Comparison of ENCODE assay signal across 35 cellular contexts in the genomic region with DNA sequence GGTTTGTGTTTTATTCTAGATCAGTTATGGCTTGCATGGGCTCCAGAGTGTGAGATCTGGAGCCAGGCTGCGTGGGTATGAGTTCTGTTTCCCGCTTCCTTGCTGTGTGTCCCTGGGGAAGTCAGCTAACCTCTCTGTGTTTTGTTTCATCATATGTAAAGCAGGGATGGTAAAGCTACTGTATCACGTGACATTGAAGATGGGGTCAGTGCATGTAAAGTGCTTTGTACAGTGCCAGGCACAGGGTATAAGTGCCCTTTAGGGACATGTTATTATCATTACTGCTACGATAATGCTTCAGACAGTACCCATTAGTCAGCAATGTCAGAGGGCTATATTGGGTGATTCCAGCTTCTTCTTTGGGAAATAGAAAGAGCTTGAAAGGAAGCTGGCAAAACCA.
"Had no signal": no experiment of that assay in that cellular context is flagged by ENCODE, and none has a peak within 500 bp of the region (broad histone marks: within the 10 kb centered on the region; RNA-seq: fewer than 3 reads in every experiment).

No MANE protein-coding gene starts in this region.

- H3K36me3 ChIP-seq: adrenal gland, esophagus muscularis mucosa, gastrocnemius medialis, heart left ventricle had no signal

- H3K27ac Mint-ChIP-seq: activated CD4-positive, alpha-beta memory T cell treated with anti-CD3 and anti-CD28 coated beads for 36 hours; activated CD4-positive, alpha-beta T cell treated with anti-CD3 and anti-CD28 coated beads for 36 hours; activated CD4-positive, alpha-beta T cell treated with anti-CD3 and anti-CD28 coated beads, Interleukin-2, amount 10 ng/mL, durations not matched to agents 24 days and 14 days; activated CD8-positive, alpha-beta memory T cell treated with anti-CD3 and anti-CD28 coated beads, Interleukin-2, amount 10 ng/mL, durations not matched to agents 7 days and 5 days; activated CD8-positive, alpha-beta T cell treated with anti-CD3 and anti-CD28 coated beads, Interleukin-2, amount 10 ng/mL, durations not matched to agents 7 days and 5 days; activated naive CD4-positive, alpha-beta T cell treated with anti-CD3 and anti-CD28 coated beads for 36 hours; activated naive CD4-positive, alpha-beta T cell treated with anti-CD3 and anti-CD28 coated beads, Interleukin-2, amount 50 U/mL, for 24 hours; activated naive CD8-positive, alpha-beta T cell treated with anti-CD3 and anti-CD28 coated beads for 36 hours; activated naive CD8-positive, alpha-beta T cell treated with anti-CD3 and anti-CD28 coated beads, Interleukin-2, amount 50 U/mL, for 24 hours; activated T-helper 1 cell treated with anti-CD3 and anti-CD28 coated beads, Interleukin-12 subunit alpha, Interleukin-12 subunit beta, Interleukin-2, Interleukin-4 antibody, amounts not matched to agents 30 ng/mL and 10 ng/mL and 1 ng/mL, durations not matched to agents 14 hours and 24 hours and 36 hours; activated T-helper 2 cell treated with anti-CD3 and anti-CD28 coated beads, Interferon-gamma antibody, Interleukin-2, Interleukin-4, amounts not matched to agents 10 μg/mL and 5 μg/mL and 100 μg/mL, durations not matched to agents 14 hours and 24 hours and 36 hours; effector memory CD8-positive, alpha-beta T cell; T-helper 17 cell; T-helper 2 cell treated with Interferon-gamma antibody and Interleukin-4, amounts not matched to agents 5 μg/mL and 100 μg/mL, for 36 hours had no signal

- H3K9me3 ChIP-seq: adrenal gland, body of pancreas, gastrocnemius medialis had no signal

- H3K4me3 ChIP-seq: adrenal gland, body of pancreas, esophagus muscularis mucosa, gastrocnemius medialis, heart left ventricle had no signal

- H3K9me3 Mint-ChIP-seq: activated CD4-positive, alpha-beta memory T cell treated with anti-CD3 and anti-CD28 coated beads for 36 hours; activated CD4-positive, alpha-beta T cell treated with anti-CD3 and anti-CD28 coated beads, Interleukin-2, amount 10 ng/mL, durations not matched to agents 24 days and 14 days; activated naive CD4-positive, alpha-beta T cell treated with anti-CD3 and anti-CD28 coated beads for 36 hours; activated naive CD4-positive, alpha-beta T cell treated with anti-CD3 and anti-CD28 coated beads, Interleukin-2, amount 50 U/mL, for 24 hours; activated naive CD8-positive, alpha-beta T cell treated with anti-CD3 and anti-CD28 coated beads for 36 hours; activated T-helper 1 cell treated with anti-CD3 and anti-CD28 coated beads, Interleukin-12 subunit alpha, Interleukin-12 subunit beta, Interleukin-2, Interleukin-4 antibody, amounts not matched to agents 30 ng/mL and 10 ng/mL and 1 ng/mL, durations not matched to agents 14 hours and 24 hours and 36 hours; activated T-helper 2 cell treated with anti-CD3 and anti-CD28 coated beads, Interferon-gamma antibody, Interleukin-2, Interleukin-4, amounts not matched to agents 10 μg/mL and 5 μg/mL and 100 μg/mL, durations not matched to agents 14 hours and 24 hours and 36 hours; effector memory CD8-positive, alpha-beta T cell; T-helper 2 cell treated with Interferon-gamma antibody and Interleukin-4, amounts not matched to agents 5 μg/mL and 100 μg/mL, for 36 hours had no signal

- DNase-seq: activated CD4-positive, alpha-beta memory T cell treated with anti-CD3 and anti-CD28 coated beads for 36 hours; activated CD4-positive, alpha-beta T cell treated with anti-CD3 and anti-CD28 coated beads for 36 hours; activated CD4-positive, alpha-beta T cell treated with anti-CD3 and anti-CD28 coated beads, Interleukin-2, amount 10 ng/mL, durations not matched to agents 24 days and 14 days; activated CD4-positive, CD25-positive, alpha-beta regulatory T cell; activated CD4-positive, CD25-positive, alpha-beta regulatory T cell treated with anti-CD3 and anti-CD28 coated beads, Interleukin-2, amount 50 U/mL, for 72 hours; activated CD8-positive, alpha-beta memory T cell treated with anti-CD3 and anti-CD28 coated beads, Interleukin-2, amount 10 ng/mL, durations not matched to agents 7 days and 5 days; activated CD8-positive, alpha-beta memory T cell treated with anti-CD3 and anti-CD28 coated beads, Interleukin-2, amount 50 U/mL, for 4 hours; activated CD8-positive, alpha-beta T cell treated with anti-CD3 and anti-CD28 coated beads, Interleukin-2, amount 10 ng/mL, durations not matched to agents 7 days and 5 days; activated effector memory CD4-positive, alpha-beta T cell treated with anti-CD3 and anti-CD28 coated beads, Interleukin-2, amount 50 U/mL, for 16 hours; activated naive CD4-positive, alpha-beta T cell treated with anti-CD3 and anti-CD28 coated beads for 36 hours; activated naive CD8-positive, alpha-beta T cell treated with anti-CD3 and anti-CD28 coated beads for 36 hours; activated naive CD8-positive, alpha-beta T cell treated with anti-CD3 and anti-CD28 coated beads, Interleukin-2, amount 50 U/mL, for 24 hours; activated T-cell treated with anti-CD3 and anti-CD28 coated beads, Interleukin-2, amount 50 U/mL, for 1 hour; activated T-cell treated with anti-CD3 and anti-CD28 coated beads, Interleukin-2, amount 50 U/mL, for 48 hours; adrenal gland; amygdala; aorta; body of pancreas; cortex of kidney; dermis blood vessel endothelial cell; effector CD4-positive, alpha-beta T cell; effector memory CD8-positive, alpha-beta T cell; erythroblast; foreskin keratinocyte; gastrocnemius medialis; glutamatergic neuron; heart left ventricle; T-helper 17 cell; T1000 had no signal

- H3K36me3 Mint-ChIP-seq: activated CD4-positive, alpha-beta memory T cell treated with anti-CD3 and anti-CD28 coated beads for 36 hours; activated CD8-positive, alpha-beta memory T cell treated with anti-CD3 and anti-CD28 coated beads, Interleukin-2, amount 10 ng/mL, durations not matched to agents 7 days and 5 days; activated naive CD4-positive, alpha-beta T cell treated with anti-CD3 and anti-CD28 coated beads, Interleukin-2, amount 50 U/mL, for 24 hours; activated naive CD8-positive, alpha-beta T cell treated with anti-CD3 and anti-CD28 coated beads for 36 hours had no signal

- FAIRE-seq: colon had no signal

- H3K4me1 ChIP-seq: adrenal gland, body of pancreas, foreskin keratinocyte, gastrocnemius medialis had no signal

- H3K4me3 Mint-ChIP-seq: activated CD4-positive, alpha-beta memory T cell treated with anti-CD3 and anti-CD28 coated beads for 36 hours; activated CD4-positive, alpha-beta T cell treated with anti-CD3 and anti-CD28 coated beads for 36 hours; activated CD4-positive, alpha-beta T cell treated with anti-CD3 and anti-CD28 coated beads, Interleukin-2, amount 10 ng/mL, durations not matched to agents 24 days and 14 days; activated CD8-positive, alpha-beta memory T cell treated with anti-CD3 and anti-CD28 coated beads, Interleukin-2, amount 10 ng/mL, durations not matched to agents 7 days and 5 days; activated CD8-positive, alpha-beta T cell treated with anti-CD3 and anti-CD28 coated beads, Interleukin-2, amount 10 ng/mL, durations not matched to agents 7 days and 5 days; activated naive CD4-positive, alpha-beta T cell treated with anti-CD3 and anti-CD28 coated beads for 36 hours; activated naive CD4-positive, alpha-beta T cell treated with anti-CD3 and anti-CD28 coated beads, Interleukin-2, amount 50 U/mL, for 24 hours; activated naive CD8-positive, alpha-beta T cell treated with anti-CD3 and anti-CD28 coated beads for 36 hours; activated naive CD8-positive, alpha-beta T cell treated with anti-CD3 and anti-CD28 coated beads, Interleukin-2, amount 50 U/mL, for 24 hours; activated T-helper 1 cell treated with anti-CD3 and anti-CD28 coated beads, Interleukin-12 subunit alpha, Interleukin-12 subunit beta, Interleukin-2, Interleukin-4 antibody, amounts not matched to agents 30 ng/mL and 10 ng/mL and 1 ng/mL, durations not matched to agents 14 hours and 24 hours and 36 hours; effector memory CD8-positive, alpha-beta T cell; T-helper 17 cell; T-helper 2 cell treated with Interferon-gamma antibody and Interleukin-4, amounts not matched to agents 5 μg/mL and 100 μg/mL, for 36 hours had no signal

- H3K4me1 Mint-ChIP-seq: activated CD4-positive, alpha-beta T cell treated with anti-CD3 and anti-CD28 coated beads for 36 hours; activated CD4-positive, alpha-beta T cell treated with anti-CD3 and anti-CD28 coated beads, Interleukin-2, amount 10 ng/mL, durations not matched to agents 24 days and 14 days; activated CD8-positive, alpha-beta memory T cell treated with anti-CD3 and anti-CD28 coated beads, Interleukin-2, amount 10 ng/mL, durations not matched to agents 7 days and 5 days; activated naive CD4-positive, alpha-beta T cell treated with anti-CD3 and anti-CD28 coated beads, Interleukin-2, amount 50 U/mL, for 24 hours; activated naive CD8-positive, alpha-beta T cell treated with anti-CD3 and anti-CD28 coated beads for 36 hours; activated naive CD8-positive, alpha-beta T cell treated with anti-CD3 and anti-CD28 coated beads, Interleukin-2, amount 50 U/mL, for 24 hours; T-helper 17 cell had no signal

- H3K27ac ChIP-seq: adrenal gland, body of pancreas, esophagus muscularis mucosa, foreskin keratinocyte, gastrocnemius medialis, heart left ventricle had no signal

- ATAC-seq: activated CD4-positive, alpha-beta T cell treated with anti-CD3 and anti-CD28 coated beads for 36 hours; activated CD8-positive, alpha-beta memory T cell treated with anti-CD3 and anti-CD28 coated beads, Interleukin-2, amount 10 ng/mL, durations not matched to agents 7 days and 5 days; activated CD8-positive, alpha-beta T cell treated with anti-CD3 and anti-CD28 coated beads, Interleukin-2, amount 10 ng/mL, durations not matched to agents 7 days and 5 days; activated naive CD8-positive, alpha-beta T cell treated with anti-CD3 and anti-CD28 coated beads, Interleukin-2, amount 50 U/mL, for 24 hours; body of pancreas; effector memory CD8-positive, alpha-beta T cell; foreskin keratinocyte; gastrocnemius medialis; heart left ventricle; T-helper 17 cell had no signal
